In the genomic region with DNA sequence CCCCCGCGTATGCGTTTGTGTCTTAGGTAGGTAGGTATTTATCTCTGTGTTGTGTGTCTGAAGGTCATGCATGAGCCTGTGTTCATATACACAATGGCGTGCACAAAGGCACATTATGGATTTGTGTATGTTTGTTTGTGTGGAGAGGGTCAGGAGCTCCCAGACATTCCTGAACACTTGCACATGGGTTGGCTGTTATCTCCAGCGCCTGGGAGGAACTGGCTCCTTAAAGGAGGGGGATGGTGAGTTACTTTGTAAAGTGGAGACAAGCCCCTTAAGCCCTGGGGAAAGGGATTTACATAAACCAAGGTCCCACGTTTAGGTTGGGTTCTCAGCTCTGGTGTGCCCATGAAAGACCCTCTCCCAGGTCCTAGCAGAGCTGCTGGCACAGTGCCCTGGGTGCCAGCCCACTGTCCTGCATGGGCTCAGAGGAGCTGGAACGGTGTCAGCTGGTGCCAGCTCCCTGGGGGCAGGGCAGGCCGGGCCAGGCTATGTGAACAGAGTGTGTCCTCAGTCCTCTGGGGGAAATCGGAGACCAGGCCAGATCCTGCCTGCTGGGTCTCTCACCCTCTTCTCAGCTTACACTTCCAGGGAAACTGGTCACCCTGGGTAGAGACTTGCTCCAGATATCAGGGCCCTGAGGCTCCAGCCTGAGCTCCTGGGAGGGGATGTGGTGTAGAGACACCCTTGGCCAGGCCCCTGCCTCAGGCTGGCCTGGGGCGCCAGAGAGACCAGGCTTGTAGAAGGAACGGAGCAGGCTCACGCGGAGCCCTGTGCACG, we compare ENCODE assay signal across 10 cellular contexts. TPM values are rescaled to one million over a fixed set of nuclear protein-coding genes. Genes with fewer than 3 reads are reported as not detected.
DNase-seq lines count a peak whose midpoint lies in the region; ATAC-seq, FAIRE-seq and TF ChIP-seq lines count a peak whose summit lies in the region.
"Had no signal": no experiment of that assay in that cellular context is flagged by ENCODE, and none has a peak within 500 bp of the region (broad histone marks: within the 10 kb centered on the region; RNA-seq: fewer than 3 reads in every experiment).

No MANE protein-coding gene starts in this region.

- no peak overlapping the region for H4K91ac ChIP-seq in H1 (replicated peaks; ENCODE audit: insufficient read length, low read length)

- H2BK15ac ChIP-seq in H1 (ENCODE audit: low read length): no peak overlapping the region

- H3K4me1 Mint-ChIP-seq in mesothelial cell of epicardium: peaks cover 22% of the 10 kb centered on the region
- no peaks in the 10 kb centered on the region for H3K4me1 Mint-ChIP-seq in T-helper 17 cell

- no peak overlapping the region for H3K4ac ChIP-seq in H1 (replicated peaks; ENCODE audit: insufficient read length, low read depth, low read length)

- FAIRE-seq in H1 (lab: Jason Lieb, UNC): peak; percentile 50

- no peaks in the 10 kb centered on the region for H3K27me3 Mint-ChIP-seq in mesothelial cell of epicardium (ENCODE audit: low read depth)
- H3K27me3 Mint-ChIP-seq in T-helper 17 cell: no peaks in the 10 kb centered on the region

- no peaks in the 10 kb centered on the region for H3K9me3 Mint-ChIP-seq in mesothelial cell of epicardium

- H2BK5ac ChIP-seq in H1 (ENCODE audit: low read depth, low read length): no peak overlapping the region

- no peaks in the 10 kb centered on the region for H3K27me3 ChIP-seq in MG63
- no peaks in the 10 kb centered on the region for H3K27me3 ChIP-seq in H1 (replicated peaks in 1 of 4; ENCODE audit: control insufficient read depth in 3 of 4, extremely low read depth in 1 of 4, insufficient read depth in 3 of 4, low read length in 3 of 4)
- no peaks in the 10 kb centered on the region for H3K27me3 ChIP-seq in upper lobe of right lung

- ATAC-seq in upper lobe of right lung (peak; percentile 45), GM21576 (IDR thresholded peaks at IDR 0.05; ENCODE audit: unreplicated experiment) (no peak), T-helper 17 cell (no peak)

- no peak overlapping the region for H3K18ac ChIP-seq in H1 (ENCODE audit: extremely low read depth, low read length)

- H3K56ac ChIP-seq in H1 (replicated peaks; ENCODE audit: insufficient read length, low read depth, low read length): no peak overlapping the region

- H3K36me3 Mint-ChIP-seq in mesothelial cell of epicardium (no peaks in the 10 kb centered on the region), T-helper 17 cell (ENCODE audit: low read depth) (no peaks in the 10 kb centered on the region)

- H2AK5ac ChIP-seq in H1 (ENCODE audit: low read depth, low read length): no peak overlapping the region

- 0 out of 4 replicates have a peak overlapping the region, but pooled peaks of 1 of the 2 experiments have one; percentile 21 for H3K4me2 ChIP-seq in H1 (ENCODE audit: insufficient read depth in 1 of 2, low read depth in 2 of 2, low read length in 2 of 2)
- H3K4me2 ChIP-seq: KMS-11 had no signal

- WGBS in H1 (ENCODE audit: extremely low coverage in 1 of 2, insufficient coverage in 1 of 2, insufficient read length in 1 of 2, insufficient replicate concordance in 2 of 2, low coverage in 1 of 2, low lambda C conversion rate in 2 of 2, missing lambda C conversion rate in 1 of 2), 2 experiments: 85% methylated on average over 14 of the region's 14 CpGs; no CpG with 5 or more reads in 1 of the 2 experiments

- H3K27ac ChIP-seq in H1 (ENCODE audit: low read depth, low read length): no peak overlapping the region
- H3K27ac ChIP-seq in upper lobe of right lung: peak overlapping the region; percentile 71
- H3K27ac ChIP-seq: KMS-11 had no signal

- H3K36me3 ChIP-seq in MG63: no peaks in the 10 kb centered on the region; the same call in 1 of the 2 replicates
- no peaks in the 10 kb centered on the region for H3K36me3 ChIP-seq in H1 (ENCODE audit: control insufficient read depth in 2 of 4, insufficient read depth in 4 of 4, low read length in 3 of 4)
- H3K36me3 ChIP-seq in upper lobe of right lung: no peaks in the 10 kb centered on the region

- H3K23ac ChIP-seq in H1 (ENCODE audit: insufficient read length): no peak overlapping the region

- H3K4me3 Mint-ChIP-seq in mesothelial cell of epicardium: peak overlapping the region; percentile 20
- no peak overlapping the region for H3K4me3 Mint-ChIP-seq in T-helper 17 cell

- H3K4me3 ChIP-seq in MG63 (no peak overlapping the region), H1 (ENCODE audit: extremely low read depth in 1 of 4, insufficient read depth in 2 of 4, low read depth in 3 of 4, low read length in 4 of 4) (no peak overlapping the region), upper lobe of right lung (no peak overlapping the region)

- no peak for TF ChIP-seq EP300 in H1 (IDR thresholded peaks at IDR 0.05; ENCODE audit: borderline replicate concordance in 1 of 2, low read depth in 2 of 2, low read length in 2 of 2)

- no peak overlapping the region for H3K9ac ChIP-seq in H1 (replicated peaks in 1 of 4; ENCODE audit: extremely low read depth in 1 of 4, low read depth in 3 of 4, low read length in 3 of 4)
- H3K9ac ChIP-seq: KMS-11 had no signal

- no peaks in the 10 kb centered on the region for H3K9me3 ChIP-seq in MG63
- no peaks in the 10 kb centered on the region for H3K9me3 ChIP-seq in H1 (ENCODE audit: insufficient read depth in 2 of 2, low read depth in 1 of 2, low read length in 1 of 2)
- H3K9me3 ChIP-seq in upper lobe of right lung: no peaks in the 10 kb centered on the region
- no peaks in the 10 kb centered on the region for H3K9me3 ChIP-seq in T-helper 17 cell (ENCODE audit: control insufficient read depth, low read length, poor library complexity, severe bottlenecking)

- intact Hi-C loops in upper lobe of right lung (cut with DNase I): no loop called here

- no peak for TF ChIP-seq POLR2A in H1 (IDR thresholded peaks at IDR 0.05; ENCODE audit: control extremely low read depth in 1 of 2, low read depth in 2 of 2, low read length in 2 of 2)

- no peak for TF ChIP-seq RAD21 in H1 (IDR thresholded peaks at IDR 0.05 in 1 of 2, conservative IDR thresholded peaks at IDR 0.05 in 1 of 2; ENCODE audit: low read depth in 2 of 2, low read length in 2 of 2)

- no peak overlapping the region; the same call in 1 of the 2 replicates for H4K8ac ChIP-seq in H1 (ENCODE audit: extremely low read depth, insufficient read depth, low read length)

- no peaks in the 10 kb centered on the region for H3K79me1 ChIP-seq in H1 (ENCODE audit: low read depth, low read length)

- H2AFZ ChIP-seq in H1 (ENCODE audit: low read length): no peak overlapping the region

- no peak overlapping the region for H2BK20ac ChIP-seq in H1 (ENCODE audit: low read length)

- no peaks in the 10 kb centered on the region for H3K23me2 ChIP-seq in H1 (ENCODE audit: low read depth, low read length)

- no peak overlapping the region for H4K5ac ChIP-seq in H1 (ENCODE audit: insufficient read length, low read depth, low read length)

- no peaks in the 10 kb centered on the region for H3K79me2 ChIP-seq in H1 (ENCODE audit: control insufficient read depth in 1 of 2, insufficient read depth in 2 of 2, low read length in 2 of 2)

- CTCF ChIA-PET in H1 (lab: Charles Lee; ENCODE audit: partially characterized antibody): interaction anchor here (0.9 to 7.4 kb wide), 9 partner anchors 10 to 130 kb away, joined by 3 to 60 read pairs (median 4); a partner anchor contains a TSS

- no peak overlapping the region for H3K14ac ChIP-seq in H1 (ENCODE audit: insufficient read length)

- peak; percentile 84 for DNase-seq in MG63
- no peak for DNase-seq in H1 (ENCODE audit: low read depth in 1 of 2, low spot score in 2 of 2)
- DNase-seq in mesothelial cell of epicardium (ENCODE audit: low spot score in 2 of 2, unreplicated experiment in 2 of 2): peak in 1 of 2 experiments; percentile 56
- no peak for DNase-seq in upper lobe of right lung
- DNase-seq in OCI-M1 (lab: John Stamatoyannopoulos, UW): no peak
- no peak for DNase-seq in T-helper 17 cell
- DNase-seq: dermis blood vessel endothelial cell; stimulated activated CD4-positive, alpha-beta T cell treated with anti-CD3 and anti-CD28 coated beads, Interleukin-15, amount 100 ng/mL, for 24 hours had no signal

- H3K27ac Mint-ChIP-seq in mesothelial cell of epicardium (peak overlapping the region; percentile 95), T-helper 17 cell (no peak overlapping the region)

- POLR2A ChIA-PET in H1 (lab: Charles Lee; ENCODE audit: partially characterized antibody): interaction anchor here (1.1 to 2.7 kb wide), 6 partner anchors 9 to 33 kb away, joined by 3 to 10 read pairs (median 6); a partner anchor contains a TSS

- H2BK12ac ChIP-seq in H1 (ENCODE audit: low read depth, low read length): peak overlapping the region; percentile 51; the same call in 1 of the 2 replicates

- H3K4me1 ChIP-seq in H1 (replicated peaks in 1 of 4; ENCODE audit: control insufficient read depth in 3 of 4, insufficient read depth in 4 of 4, low read length in 3 of 4) (peaks cover 7 to 14% (median 9%) of the 10 kb centered on the region in 4 experiments), upper lobe of right lung (peaks cover 25% of the 10 kb centered on the region)

- H4K20me1 ChIP-seq in H1 (replicated peaks in 1 of 2; ENCODE audit: control insufficient read depth in 1 of 2, insufficient read depth in 2 of 2, low read length in 2 of 2): no peaks in the 10 kb centered on the region

- H2BK120ac ChIP-seq in H1 (replicated peaks; ENCODE audit: low read depth, low read length): no peak overlapping the region

- TF ChIP-seq CTCF in H1 (IDR thresholded peaks at IDR 0.05; ENCODE audit: control extremely low read depth in 1 of 3, insufficient read depth in 1 of 3, low read depth in 1 of 3, low read length in 3 of 3): no peak
- no peak for TF ChIP-seq CTCF in mesothelial cell of epicardium (IDR thresholded peaks at IDR 0.05; ENCODE audit: unreplicated experiment)
- no peak for TF ChIP-seq CTCF in upper lobe of right lung (IDR thresholded peaks at IDR 0.05)

RNA-seq across cellular contexts. Expression of a gene that starts 25.1 kb away (rescaled TPM):
- 13.4 and 20.8 TPM in 2 replicates for total RNA-seq in MG63 (2014; rRNA removed; shearing (Covaris generic); ENCODE audit: low replicate concordance)
- total RNA-seq in H1 (2021; fragmentation: NEBNext Ultra II Directional; extraction: Animal tissue kit (Norgen Biotek cat#: 25700)): 22.9 and 24.8 TPM in 2 replicates
- 14.3 and 15.7 TPM in 2 replicates for polyA plus RNA-seq in H1 (2011; rRNA removed)
- polyA plus RNA-seq in H1 (2011; cell fraction: cytosol; rRNA removed): 11.5 TPM
- 25.7 TPM for polyA plus RNA-seq in H1 (2011; cell fraction: nucleus; rRNA removed)
- 17.5 to 20.7 TPM (median 18.6 TPM) in 4 replicates for polyA plus RNA-seq in H1 (2012, experiment 1 of 2)
- polyA plus RNA-seq in H1 (2012, experiment 2 of 2): 13.9 TPM
- 10.5 TPM for polyA plus RNA-seq in H1 (2013, experiment 1 of 2)
- polyA plus RNA-seq in H1 (2013, experiment 2 of 2): 11.4 TPM
- 21.0 and 25.5 TPM in 2 replicates for polyA minus RNA-seq in H1 (2011; rRNA and poly(A)+ RNA removed)
- 17.4 TPM for polyA minus RNA-seq in H1 (2011; cell fraction: cytosol; rRNA and poly(A)+ RNA removed)
- 21.6 TPM for polyA minus RNA-seq in H1 (2011; cell fraction: nucleus; rRNA and poly(A)+ RNA removed)
- 22.1 to 23.3 TPM (median 22.8 TPM) in 3 replicates for total RNA-seq in mesothelial cell of epicardium
- total RNA-seq in upper lobe of right lung: 31.0 TPM
- total RNA-seq in T-helper 17 cell: 1 to 10 TPM; 1.7 to 1.8 TPM

RNA-seq across cellular contexts. Expression of a gene that starts 32.8 kb away (rescaled TPM):
- 122 and 150 TPM in 2 replicates for total RNA-seq in MG63 (2014; rRNA removed; shearing (Covaris generic); ENCODE audit: low replicate concordance)
- total RNA-seq in H1 (2021; fragmentation: NEBNext Ultra II Directional; extraction: Animal tissue kit (Norgen Biotek cat#: 25700)): 114 and 122 TPM in 2 replicates
- 273 and 278 TPM in 2 replicates for polyA plus RNA-seq in H1 (2011; rRNA removed)
- polyA plus RNA-seq in H1 (2011; cell fraction: cytosol; rRNA removed): 193 TPM
- 91.6 TPM for polyA plus RNA-seq in H1 (2011; cell fraction: nucleus; rRNA removed)
- 105 to 122 TPM (median 110 TPM) in 4 replicates for polyA plus RNA-seq in H1 (2012, experiment 1 of 2)
- 139 TPM for polyA plus RNA-seq in H1 (2012, experiment 2 of 2)
- 117 TPM for polyA plus RNA-seq in H1 (2013, experiment 1 of 2)
- 117 TPM for polyA plus RNA-seq in H1 (2013, experiment 2 of 2)
- 22.0 and 25.5 TPM in 2 replicates for polyA minus RNA-seq in H1 (2011; rRNA and poly(A)+ RNA removed)
- 48.7 TPM for polyA minus RNA-seq in H1 (2011; cell fraction: cytosol; rRNA and poly(A)+ RNA removed)
- 73.3 TPM for polyA minus RNA-seq in H1 (2011; cell fraction: nucleus; rRNA and poly(A)+ RNA removed)
- total RNA-seq in mesothelial cell of epicardium: 38.6 to 43.6 TPM (median 39.0 TPM) in 3 replicates
- total RNA-seq in upper lobe of right lung: 54.9 TPM
- 10 to 100 TPM; 30.1 to 35.5 TPM for total RNA-seq in T-helper 17 cell

RNA-seq across cellular contexts. Expression of a gene that starts 39.8 kb away (rescaled TPM):
- total RNA-seq in MG63 (2014; rRNA removed; shearing (Covaris generic); ENCODE audit: low replicate concordance): 13.4 and 19.6 TPM in 2 replicates
- total RNA-seq in H1 (2021; fragmentation: NEBNext Ultra II Directional; extraction: Animal tissue kit (Norgen Biotek cat#: 25700)): 3.0 and 3.2 TPM in 2 replicates
- polyA plus RNA-seq in H1 (2011; rRNA removed): 1.4 and 1.9 TPM in 2 replicates
- 1.0 TPM for polyA plus RNA-seq in H1 (2011; cell fraction: cytosol; rRNA removed)
- polyA plus RNA-seq in H1 (2011; cell fraction: nucleus; rRNA removed): 4.7 TPM
- polyA plus RNA-seq in H1 (2012, experiment 1 of 2): 1.5 to 3.6 TPM (median 2.6 TPM) in 4 replicates
- polyA plus RNA-seq in H1 (2012, experiment 2 of 2): 1.6 TPM
- polyA plus RNA-seq in H1 (2013, experiment 1 of 2): 3.1 TPM
- 2.0 TPM for polyA plus RNA-seq in H1 (2013, experiment 2 of 2)
- polyA minus RNA-seq in H1 (2011; rRNA and poly(A)+ RNA removed): 2.5 and 3.3 TPM in 2 replicates
- polyA minus RNA-seq in H1 (2011; cell fraction: cytosol; rRNA and poly(A)+ RNA removed): 2.3 TPM
- polyA minus RNA-seq in H1 (2011; cell fraction: nucleus; rRNA and poly(A)+ RNA removed): 3.6 TPM
- total RNA-seq in mesothelial cell of epicardium (11.3 to 11.8 TPM (median 11.4 TPM) in 3 replicates), upper lobe of right lung (12.6 TPM), T-helper 17 cell (under 1 TPM in 1 of 2 donors, not detected in 1; 0.08 TPM)

RNA-seq across cellular contexts. Expression of a gene that starts 47.3 kb away (rescaled TPM):
- 42.5 and 58.5 TPM in 2 replicates for total RNA-seq in MG63 (2014; rRNA removed; shearing (Covaris generic); ENCODE audit: low replicate concordance)
- total RNA-seq in H1 (2021; fragmentation: NEBNext Ultra II Directional; extraction: Animal tissue kit (Norgen Biotek cat#: 25700)): 26.2 and 28.2 TPM in 2 replicates
- polyA plus RNA-seq in H1 (2011; rRNA removed): 11.6 and 13.3 TPM in 2 replicates
- polyA plus RNA-seq in H1 (2011; cell fraction: cytosol; rRNA removed): 20.3 TPM
- 10.2 TPM for polyA plus RNA-seq in H1 (2011; cell fraction: nucleus; rRNA removed)
- 20.2 to 23.4 TPM (median 22.0 TPM) in 4 replicates for polyA plus RNA-seq in H1 (2012, experiment 1 of 2)
- polyA plus RNA-seq in H1 (2012, experiment 2 of 2): 8.5 TPM
- 22.4 TPM for polyA plus RNA-seq in H1 (2013, experiment 1 of 2)
- 21.5 TPM for polyA plus RNA-seq in H1 (2013, experiment 2 of 2)
- polyA minus RNA-seq in H1 (2011; rRNA and poly(A)+ RNA removed): 14.8 and 20.1 TPM in 2 replicates
- polyA minus RNA-seq in H1 (2011; cell fraction: cytosol; rRNA and poly(A)+ RNA removed): 10.3 TPM
- polyA minus RNA-seq in H1 (2011; cell fraction: nucleus; rRNA and poly(A)+ RNA removed): 15.0 TPM
- total RNA-seq in mesothelial cell of epicardium (19.4 to 23.5 TPM (median 23.0 TPM) in 3 replicates), upper lobe of right lung (23.5 TPM), T-helper 17 cell (10 to 100 TPM; 14.5 to 15.0 TPM)
